In genomic region chr14:35369701-35370191, GRCh38 we compare ENCODE assay signal across 13 cellular contexts. TPM values are rescaled to one million over a fixed set of nuclear protein-coding genes. Genes with fewer than 3 reads are reported as not detected.
DNase-seq lines count a peak whose midpoint lies in the region; ATAC-seq and TF ChIP-seq lines count a peak whose summit lies in the region.
"Had no signal": no experiment of that assay in that cellular context is flagged by ENCODE, and none has a peak within 500 bp of the region (broad histone marks: within the 10 kb centered on the region; RNA-seq: fewer than 3 reads in every experiment).

No MANE protein-coding gene starts in this region.

- H3K4me3 ChIP-seq in epithelial cell of esophagus (ENCODE audit: low read length) (no peak overlapping the region), thymus (ENCODE audit: low read length) (no peak overlapping the region)

- H3K27ac ChIP-seq in thymus (ENCODE audit: low read depth), result peak overlapping the region; percentile 46

- H3K9me3 ChIP-seq in thymus (ENCODE audit: control insufficient read depth), result no peaks in the 10 kb centered on the region

- WGBS in thymus, result 46% methylated on average over 24 of the region's 24 CpGs

- H3K36me3 Mint-ChIP-seq in activated naive CD4-positive, alpha-beta T cell treated with anti-CD3 and anti-CD28 coated beads, Interleukin-2, amount 50 U/mL, for 72 hours, result peaks cover 7 to 8% of the 10 kb centered on the region in 2 donors
- H3K36me3 Mint-ChIP-seq: naive B cell had no signal

- peak in 1 of 2 donors; percentile 31 for DNase-seq in activated naive CD4-positive, alpha-beta T cell treated with anti-CD3 and anti-CD28 coated beads, Interleukin-2, amount 50 U/mL, for 72 hours (ENCODE audit: low spot score in 2 of 2)
- DNase-seq in activated naive CD4-positive, alpha-beta T cell (lab: John Stamatoyannopoulos, UW), result no peak
- peak; percentile 75 for DNase-seq in NCI-H748 treated with DMSO at 0.1 percent for 48 hours (lab: John Stamatoyannopoulos, UW)
- DNase-seq in epithelial cell of esophagus (ENCODE audit: low read depth), result peak; percentile 91
- DNase-seq in mucosa of gallbladder (ENCODE audit: low spot score), result no peak
- no peak for DNase-seq in AML-193 (lab: John Stamatoyannopoulos, UW)
- DNase-seq in KG1 (lab: John Stamatoyannopoulos, UW), result no peak
- DNase-seq: effector CD4-positive, alpha-beta T cell; naive B cell; OCI-M1; stimulated activated CD4-positive, alpha-beta T cell treated with anti-CD3 and anti-CD28 coated beads, Interleukin-12 subunit alpha, Interleukin-12 subunit beta, amount 100 ng/mL, for 4 hours had no signal

- peaks cover 35% of the 10 kb centered on the region for H3K4me1 ChIP-seq in thymus (ENCODE audit: control insufficient read depth, insufficient read depth, low read length)

- peaks cover 0 to 6% of the 10 kb centered on the region in 2 donors for H3K9me3 Mint-ChIP-seq in activated naive CD4-positive, alpha-beta T cell treated with anti-CD3 and anti-CD28 coated beads, Interleukin-2, amount 50 U/mL, for 72 hours

- no peak overlapping the region for H3K27ac Mint-ChIP-seq in activated naive CD4-positive, alpha-beta T cell treated with anti-CD3 and anti-CD28 coated beads, Interleukin-2, amount 50 U/mL, for 72 hours
- H3K27ac Mint-ChIP-seq: IgD-negative memory B cell had no signal

- peak; percentile 11 to 53 for ATAC-seq in activated naive CD4-positive, alpha-beta T cell treated with anti-CD3 and anti-CD28 coated beads, Interleukin-2, amount 50 U/mL, for 72 hours

- no peaks in the 10 kb centered on the region for H3K27me3 ChIP-seq in thymus (ENCODE audit: control insufficient read depth, insufficient read depth)

- no peak for TF ChIP-seq CTCF in epithelial cell of esophagus (IDR thresholded peaks at IDR 0.05; ENCODE audit: insufficient read depth, low read depth, low read length, missing control alignments)

- no peaks in the 10 kb centered on the region for H3K36me3 ChIP-seq in thymus (ENCODE audit: control insufficient read depth, insufficient read depth)

RNA-seq across cellular contexts. Expression of gene NFKBIA, which starts 34.8 kb away (rescaled TPM):
- total RNA-seq in activated naive CD4-positive, alpha-beta T cell treated with anti-CD3 and anti-CD28 coated beads, Interleukin-2, amount 50 U/mL, for 72 hours, result 100 to 1,000 TPM; 150 to 303 TPM
- 241 TPM for polyA plus RNA-seq in thymus
- 74.8 TPM for total RNA-seq in mucosa of gallbladder

Comparison
In these comparisons a context has a peak if more than half of its experiments do, and no peak if none do; other contexts are left out.
1. DNase-seq: peak in NCI-H748 treated with DMSO at 0.1 percent for 48 hours (single experiment) and epithelial cell of esophagus (single experiment); none in activated naive CD4-positive, alpha-beta T cell (0 of 4), mucosa of gallbladder (single experiment), AML-193 (0 of 2) and KG1 (single experiment).